ENCODE assay signal across 10 cellular contexts in the genomic region with DNA sequence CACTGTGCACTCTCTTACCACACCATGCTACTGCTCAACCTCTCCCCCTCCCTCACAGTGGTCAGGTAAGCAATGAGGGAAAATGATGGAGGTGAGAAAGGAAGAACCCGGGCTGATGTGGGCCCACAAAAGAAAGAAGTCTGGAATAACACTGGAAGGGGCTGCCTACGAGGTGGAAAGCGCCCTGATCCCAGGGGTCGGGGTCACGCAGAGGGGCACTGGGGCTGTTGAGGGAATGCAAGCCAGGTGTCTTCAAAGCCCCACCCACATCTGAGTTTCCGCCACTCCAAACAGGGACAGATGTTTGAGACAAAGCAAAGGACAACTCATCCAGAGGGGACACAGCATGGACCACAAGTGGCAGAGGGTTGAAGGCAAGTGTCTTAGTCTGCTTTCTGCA. TPM values are rescaled to one million over a fixed set of nuclear protein-coding genes. Genes with fewer than 3 reads are reported as not detected.
DNase-seq lines count a peak whose midpoint lies in the region; ATAC-seq and TF ChIP-seq lines count a peak whose summit lies in the region.
"Had no signal": no experiment of that assay in that cellular context is flagged by ENCODE, and none has a peak within 500 bp of the region (broad histone marks: within the 10 kb centered on the region; RNA-seq: fewer than 3 reads in every experiment).

No MANE protein-coding gene starts in this region.

- H3K36me3 ChIP-seq in ACC112 (ENCODE audit: insufficient read depth, low read length), result peaks cover 16% of the 10 kb centered on the region

- H3K4me3 ChIP-seq in ACC112 (ENCODE audit: low read depth, low read length) (no peak overlapping the region), GM12865 (ENCODE audit: low read depth, low read length) (peak overlapping the region; percentile 92)

- H3K36me3 Mint-ChIP-seq in activated naive CD8-positive, alpha-beta T cell treated with anti-CD3 and anti-CD28 coated beads, Interleukin-2, amount 50 U/mL, for 24 hours (ENCODE audit: low read depth), result peaks cover 59% of the 10 kb centered on the region
- H3K36me3 Mint-ChIP-seq in natural killer cell treated with Interleukin-12 subunit alpha and Interleukin-12 subunit beta and Interleukin-15 and Interleukin-18, amount 100 ng/mL, for 72 hours, result peaks cover 18% of the 10 kb centered on the region

- peaks cover 82% of the 10 kb centered on the region for H3K79me2 ChIP-seq in ACC112 (ENCODE audit: control insufficient read depth, insufficient read depth, low read length, unreplicated experiment)

- no peaks in the 10 kb centered on the region for H3K27me3 Mint-ChIP-seq in activated naive CD8-positive, alpha-beta T cell treated with anti-CD3 and anti-CD28 coated beads, Interleukin-2, amount 50 U/mL, for 24 hours
- no peaks in the 10 kb centered on the region for H3K27me3 Mint-ChIP-seq in natural killer cell treated with Interleukin-12 subunit alpha and Interleukin-12 subunit beta and Interleukin-15 and Interleukin-18, amount 100 ng/mL, for 72 hours

- no peaks in the 10 kb centered on the region for H3K27me3 ChIP-seq in ACC112 (ENCODE audit: insufficient read depth, low read length)

- no peak overlapping the region for H2AFZ ChIP-seq in ACC112 (ENCODE audit: low read length, unreplicated experiment)

- 0 out of 2 replicates have a peak overlapping the region, but pooled peaks have one; percentile 39 for H3K27ac ChIP-seq in ACC112 (ENCODE audit: low read depth, low read length)

- no peaks in the 10 kb centered on the region for H3K9me3 Mint-ChIP-seq in activated naive CD8-positive, alpha-beta T cell treated with anti-CD3 and anti-CD28 coated beads, Interleukin-2, amount 50 U/mL, for 24 hours
- no peaks in the 10 kb centered on the region for H3K9me3 Mint-ChIP-seq in natural killer cell treated with Interleukin-12 subunit alpha and Interleukin-12 subunit beta and Interleukin-15 and Interleukin-18, amount 100 ng/mL, for 72 hours

- H3K4me1 Mint-ChIP-seq in activated naive CD8-positive, alpha-beta T cell treated with anti-CD3 and anti-CD28 coated beads, Interleukin-2, amount 50 U/mL, for 24 hours, result peaks cover 86% of the 10 kb centered on the region
- H3K4me1 Mint-ChIP-seq in natural killer cell treated with Interleukin-12 subunit alpha and Interleukin-12 subunit beta and Interleukin-15 and Interleukin-18, amount 100 ng/mL, for 72 hours (ENCODE audit: low read depth in 2 of 2), result peaks cover 58 to 64% of the 10 kb centered on the region in 2 donors

- H3K4me1 ChIP-seq in ACC112 (ENCODE audit: control insufficient read depth, insufficient read depth, low read length, unreplicated experiment), result peaks cover 60% of the 10 kb centered on the region

- peak overlapping the region; percentile 91 for H3K4me3 Mint-ChIP-seq in activated naive CD8-positive, alpha-beta T cell treated with anti-CD3 and anti-CD28 coated beads, Interleukin-2, amount 50 U/mL, for 24 hours
- H3K4me3 Mint-ChIP-seq in natural killer cell treated with Interleukin-12 subunit alpha and Interleukin-12 subunit beta and Interleukin-15 and Interleukin-18, amount 100 ng/mL, for 72 hours, result peak overlapping the region; percentile 86

- ATAC-seq in activated naive CD8-positive, alpha-beta T cell treated with anti-CD3 and anti-CD28 coated beads, Interleukin-2, amount 50 U/mL, for 24 hours, result no peak
- ATAC-seq in natural killer cell treated with Interleukin-12 subunit alpha and Interleukin-12 subunit beta and Interleukin-15 and Interleukin-18, amount 100 ng/mL, for 72 hours, result no peak
- no peak for ATAC-seq in GM18861 (IDR thresholded peaks at IDR 0.05; ENCODE audit: unreplicated experiment)

- peak overlapping the region; percentile 84 for H3K27ac Mint-ChIP-seq in activated naive CD8-positive, alpha-beta T cell treated with anti-CD3 and anti-CD28 coated beads, Interleukin-2, amount 50 U/mL, for 24 hours
- peak overlapping the region; percentile 71 to 78 for H3K27ac Mint-ChIP-seq in natural killer cell treated with Interleukin-12 subunit alpha and Interleukin-12 subunit beta and Interleukin-15 and Interleukin-18, amount 100 ng/mL, for 72 hours

- DNase-seq in GM12865 (ENCODE audit: low read depth), result peak; percentile 47
- DNase-seq in activated naive CD8-positive, alpha-beta T cell treated with anti-CD3 and anti-CD28 coated beads, Interleukin-2, amount 50 U/mL, for 24 hours, result no peak
- DNase-seq in natural killer cell treated with Interleukin-12 subunit alpha and Interleukin-12 subunit beta and Interleukin-15 and Interleukin-18, amount 100 ng/mL, for 72 hours (ENCODE audit: low spot score), result no peak
- no peak for DNase-seq in A172 (ENCODE audit: low spot score)
- DNase-seq in HK-2 (ENCODE audit: unreplicated experiment), result no peak
- DNase-seq in dedifferentiated amniotic fluid mesenchymal stem cell (ENCODE audit: extremely low spot score), result no peak
- DNase-seq: NCI-H1105; stimulated activated CD4-positive, alpha-beta T cell treated with anti-CD3 and anti-CD28 coated beads, Interleukin-12 subunit alpha, Interleukin-12 subunit beta, amount 100 ng/mL, for 4 hours had no signal

- no peak for TF ChIP-seq CTCF in GM12865 (IDR thresholded peaks at IDR 0.05; ENCODE audit: insufficient read depth, low read depth, low read length, missing control alignments)

RNA-seq across cellular contexts. Expression of gene TNIP1, which starts 4.2 kb away (rescaled TPM):
- 100 to 1,000 TPM; 154 to 260 TPM for total RNA-seq in natural killer cell treated with Interleukin-12 subunit alpha and Interleukin-12 subunit beta and Interleukin-15 and Interleukin-18, amount 100 ng/mL, for 72 hours
- total RNA-seq in A172 (2014; rRNA removed; shearing (Covaris generic)), result 125 and 132 TPM in 2 replicates

RNA-seq across cellular contexts. Expression of gene GPX3, which starts 56.2 kb away (rescaled TPM):
- total RNA-seq in natural killer cell treated with Interleukin-12 subunit alpha and Interleukin-12 subunit beta and Interleukin-15 and Interleukin-18, amount 100 ng/mL, for 72 hours, result not detected
- total RNA-seq in A172 (2014; rRNA removed; shearing (Covaris generic)), result not detected in 2 replicates
